Comparison of ENCODE assay signal across 8 cellular contexts in genomic region chr11:118437046-118437735, GRCh38. TPM values are rescaled to one million over a fixed set of nuclear protein-coding genes. Genes with fewer than 3 reads are reported as not detected.
A peak's percentile ranks its signal among the peaks of the same experiment; 100 is the strongest.
DNase-seq lines count a peak whose midpoint lies in the region; ATAC-seq and TF ChIP-seq lines count a peak whose summit lies in the region.

No MANE protein-coding gene starts in this region.

- H3K4me3 ChIP-seq in HEK293 (ENCODE audit: low read depth, low read length): peak overlapping the region; percentile 92
- H3K4me3 ChIP-seq in ascending aorta: peak overlapping the region; percentile 73 to 91
- H3K4me3 ChIP-seq in hepatocyte: peak overlapping the region; percentile 87
- peak overlapping the region; percentile 81 for H3K4me3 ChIP-seq in retinal pigment epithelial cell (ENCODE audit: low read length)

- H3K4me2 ChIP-seq in hepatocyte: peak overlapping the region; percentile 94

- POLR2A ChIA-PET in HEK293 (lab: Yijun Ruan, JAX): no interaction called here

- H2AFZ ChIP-seq in hepatocyte: peak overlapping the region; percentile 69

- H3K27me3 ChIP-seq in ascending aorta (no peaks in the 10 kb centered on the region), hepatocyte (no peaks in the 10 kb centered on the region)

- no peaks in the 10 kb centered on the region for H3K9me2 ChIP-seq in hepatocyte (replicated peaks; ENCODE audit: insufficient read depth)

- H3K9me3 ChIP-seq in HEK293 (ENCODE audit: control insufficient read depth, insufficient read depth, low read depth, low read length): no peaks in the 10 kb centered on the region
- H3K9me3 ChIP-seq in ascending aorta: no peaks in the 10 kb centered on the region
- H3K9me3 ChIP-seq in hepatocyte (ENCODE audit: low read depth): no peaks in the 10 kb centered on the region

- H3K4me1 ChIP-seq in HEK293 (ENCODE audit: control insufficient read depth, insufficient read depth, low read length): peaks cover 6% of the 10 kb centered on the region
- H3K4me1 ChIP-seq in ascending aorta: peaks cover 7 to 22% of the 10 kb centered on the region in 2 donors
- peaks cover 14% of the 10 kb centered on the region for H3K4me1 ChIP-seq in hepatocyte (ENCODE audit: insufficient read depth)

- CTCF ChIA-PET in HEK293 (lab: Yijun Ruan, JAX): interaction anchor here (1.4 kb wide), 1 partner anchor 15 kb away, joined by 4 read pairs; no protein-coding TSS in a partner anchor

- intact Hi-C loops in ascending aorta (cut with DNase I): loop anchor here (2.0 to 10.0 kb wide), 6 partner anchors 128 to 1995 kb away; partner anchors contain the start of genes C2CD2L, DPAGT1, IFT46 and SIDT2

- peaks cover 52% of the 10 kb centered on the region for H4K20me1 ChIP-seq in hepatocyte (ENCODE audit: insufficient read depth, poor library complexity, severe bottlenecking)

- H3K79me2 ChIP-seq in hepatocyte: peaks cover 55% of the 10 kb centered on the region

- TF ChIP-seq CTCF in HEK293 (tag by site-specific recombination; IDR thresholded peaks at IDR 0.05): no peak
- TF ChIP-seq CTCF in ascending aorta (IDR thresholded peaks at IDR 0.05): no peak
- TF ChIP-seq CTCF in hepatocyte (IDR thresholded peaks at IDR 0.05; ENCODE audit: poor library complexity): no peak
- TF ChIP-seq CTCF in retinal pigment epithelial cell (conservative IDR thresholded peaks at IDR 0.05; ENCODE audit: low read depth, low read length): no peak

- H3K27ac ChIP-seq in HEK293 (ENCODE audit: extremely low read depth, low read depth, low read length) (peak overlapping the region; percentile 78; the same call in 1 of the 2 replicates), ascending aorta (peak overlapping the region; percentile 95 to 96), hepatocyte (peak overlapping the region; percentile 86)

- H3K36me3 ChIP-seq in HEK293 (ENCODE audit: control insufficient read depth in 2 of 2, insufficient read depth in 1 of 2, low read length in 2 of 2) (peaks cover 0 to 27% of the 10 kb centered on the region in 2 experiments; a peak in 1 of 3 replicates), ascending aorta (no peaks in the 10 kb centered on the region), hepatocyte (replicated peaks; ENCODE audit: insufficient read depth, low read depth) (no peaks in the 10 kb centered on the region)

- DNase-seq in Ammon's horn (ENCODE audit: low spot score) (peak; percentile 13), ascending aorta (ENCODE audit: low spot score in 2 of 2) (peak in 1 of 2 donors; percentile 77), hepatocyte (ENCODE audit: low spot score) (peak; percentile 70), retinal pigment epithelial cell (ENCODE audit: low read depth) (no peak), GOT3 (lab: John Stamatoyannopoulos, UW) (no peak), NCI-H1930 (lab: John Stamatoyannopoulos, UW) (no peak)

- WGBS in hepatocyte (ENCODE audit: low lambda C conversion rate, missing lambda C conversion rate): 1% methylated on average over 16 of the region's 30 CpGs

- peak; percentile 15 for ATAC-seq in SK-N-SH treated with all-trans-retinoic acid at 6 μM for 48 hours

TF ChIP-seq in HEK293, 187 proteins besides CTCF, POLR2A, EP300 and RAD21 (continues in another document):
- TF ChIP-seq ZNF792 (tag by site-specific recombination; IDR thresholded peaks at IDR 0.05) (no peak), OVOL3 (tag by site-specific recombination; IDR thresholded peaks at IDR 0.05) (0 out of 2 replicates have a peak, but pooled peaks have one; percentile 16), KLF9 (tag by site-specific recombination; IDR thresholded peaks at IDR 0.05; ENCODE audit: low read depth) (peak; percentile 84), ZNF175 (tag by site-specific recombination; IDR thresholded peaks at IDR 0.05) (no peak), ZNF529 (tag by site-specific recombination; IDR thresholded peaks at IDR 0.05; ENCODE audit: insufficient replicate concordance) (no peak), ZNF202 (tag by site-specific recombination; IDR thresholded peaks at IDR 0.05; ENCODE audit: borderline replicate concordance) (no peak), ZNF596 (tag by site-specific recombination; IDR thresholded peaks at IDR 0.05) (no peak), GLIS1 (tag by site-specific recombination; IDR thresholded peaks at IDR 0.05) (peak; percentile 7; the same call in 1 of the 2 replicates), ZBTB44 (tag by site-specific recombination; IDR thresholded peaks at IDR 0.05) (no peak), ZNF76 (tag by site-specific recombination; IDR thresholded peaks at IDR 0.05; ENCODE audit: borderline replicate concordance, low read depth) (no peak), GLIS2 (tag by site-specific recombination; IDR thresholded peaks at IDR 0.05) (peak; percentile 72)

TF ChIP-seq in SK-N-SH treated with all-trans-retinoic acid at 6 μM for 48 hours, 23 proteins besides CTCF, POLR2A, EP300 and RAD21:
- TF ChIP-seq ZFP30 (CRISPR knock-in tag; IDR thresholded peaks at IDR 0.05): no peak
- no peak for TF ChIP-seq RARB (CRISPR knock-in tag; IDR thresholded peaks at IDR 0.05)
- TF ChIP-seq SNAI2 (CRISPR knock-in tag; IDR thresholded peaks at IDR 0.05): no peak
- no peak for TF ChIP-seq POU6F1 (CRISPR knock-in tag; IDR thresholded peaks at IDR 0.05; ENCODE audit: borderline replicate concordance, low read depth)
- TF ChIP-seq ZFP3 (CRISPR knock-in tag; IDR thresholded peaks at IDR 0.05): no peak

RNA-seq across cellular contexts. Expression of gene KMT2A, which starts 0.9 kb away (rescaled TPM):
- total RNA-seq in ascending aorta: 61.3 TPM
- 29.1 and 30.6 TPM in 2 replicates for total RNA-seq in hepatocyte
- polyA plus RNA-seq in hepatocyte: 23.0 and 25.9 TPM in 2 replicates

RNA-seq across cellular contexts. Expression of gene ATP5MG, which starts 35.8 kb away (rescaled TPM):
- total RNA-seq in ascending aorta (23.7 TPM), hepatocyte (64.7 and 68.1 TPM in 2 replicates)
- polyA plus RNA-seq in hepatocyte: 431 and 471 TPM in 2 replicates

Comparison
In these comparisons a context has a peak if more than half of its experiments do, and no peak if none do; other contexts are left out.
1. DNase-seq: peak in Ammon's horn (single experiment) and hepatocyte (single experiment); none in retinal pigment epithelial cell (single experiment), GOT3 (single experiment) and NCI-H1930 (0 of 2).
2. Peak in every context shown above with its lines, with median percentiles within 50 percentile points of each other: H3K27ac ChIP-seq and H3K4me3 ChIP-seq.